24 cellular contexts compared by ENCODE assay signal in genomic region chrX:31547416-31547815, GRCh38.
"Had no signal": no experiment of that assay in that cellular context is flagged by ENCODE, and none has a peak within 500 bp of the region (broad histone marks: within the 10 kb centered on the region; RNA-seq: fewer than 3 reads in every experiment).

No MANE protein-coding gene starts in this region.

- ATAC-seq: activated CD4-positive, CD25-positive, alpha-beta regulatory T cell treated with anti-CD3 and anti-CD28 coated beads, Interleukin-2, amount 50 U/mL, for 24 hours; effector memory CD8-positive, alpha-beta T cell; esophagus mucosa; left lung; naive thymus-derived CD4-positive, alpha-beta T cell; T-cell had no signal

- H3K4me3 Mint-ChIP-seq: activated CD4-positive, alpha-beta memory T cell treated with anti-CD3 and anti-CD28 coated beads, Interleukin-2, amount 10 ng/mL, durations not matched to agents 7 days and 5 days; activated CD4-positive, alpha-beta T cell treated with anti-CD3 and anti-CD28 coated beads, Interleukin-2, amount 10 ng/mL, durations not matched to agents 24 days and 14 days; activated naive CD4-positive, alpha-beta T cell treated with anti-CD3 and anti-CD28 coated beads, Interleukin-2, amount 50 U/mL, for 24 hours; effector memory CD8-positive, alpha-beta T cell; immature natural killer cell; naive thymus-derived CD4-positive, alpha-beta T cell; neural crest cell; T-cell; T-helper 2 cell treated with Interferon-gamma antibody and Interleukin-4, amounts not matched to agents 5 μg/mL and 100 μg/mL, for 36 hours had no signal

- H3K36me3 Mint-ChIP-seq: activated naive CD4-positive, alpha-beta T cell treated with anti-CD3 and anti-CD28 coated beads, Interleukin-2, amount 50 U/mL, for 24 hours; immature natural killer cell; naive thymus-derived CD4-positive, alpha-beta T cell; T-cell had no signal

- H3K9me3 ChIP-seq: colonic mucosa, left lung, thyroid gland had no signal

- H3K27me3 Mint-ChIP-seq: activated CD4-positive, alpha-beta memory T cell treated with anti-CD3 and anti-CD28 coated beads, Interleukin-2, amount 10 ng/mL, durations not matched to agents 7 days and 5 days; activated CD4-positive, alpha-beta T cell treated with anti-CD3 and anti-CD28 coated beads, Interleukin-2, amount 10 ng/mL, durations not matched to agents 24 days and 14 days; activated naive CD4-positive, alpha-beta T cell treated with anti-CD3 and anti-CD28 coated beads, Interleukin-2, amount 50 U/mL, for 24 hours; effector memory CD8-positive, alpha-beta T cell; naive thymus-derived CD4-positive, alpha-beta T cell; T-cell had no signal

- H3K36me3 ChIP-seq: colonic mucosa, left lung, thyroid gland had no signal

- H3K4me1 Mint-ChIP-seq: activated CD4-positive, alpha-beta memory T cell treated with anti-CD3 and anti-CD28 coated beads, Interleukin-2, amount 10 ng/mL, durations not matched to agents 7 days and 5 days; activated CD4-positive, alpha-beta T cell treated with anti-CD3 and anti-CD28 coated beads, Interleukin-2, amount 10 ng/mL, durations not matched to agents 24 days and 14 days; activated naive CD4-positive, alpha-beta T cell treated with anti-CD3 and anti-CD28 coated beads, Interleukin-2, amount 50 U/mL, for 24 hours; immature natural killer cell; naive thymus-derived CD4-positive, alpha-beta T cell; T-cell had no signal

- H3K27me3 ChIP-seq: left lung, thyroid gland had no signal

- H3K4me3 ChIP-seq: colonic mucosa, dorsolateral prefrontal cortex, left lung, lung, thyroid gland had no signal

- H3K27ac ChIP-seq: colonic mucosa, left lung, thyroid gland, VCaP had no signal

- H3K9me3 Mint-ChIP-seq: activated CD4-positive, alpha-beta memory T cell treated with anti-CD3 and anti-CD28 coated beads, Interleukin-2, amount 10 ng/mL, durations not matched to agents 7 days and 5 days; activated CD4-positive, alpha-beta T cell treated with anti-CD3 and anti-CD28 coated beads, Interleukin-2, amount 10 ng/mL, durations not matched to agents 24 days and 14 days; activated naive CD4-positive, alpha-beta T cell treated with anti-CD3 and anti-CD28 coated beads, Interleukin-2, amount 50 U/mL, for 24 hours; T-helper 2 cell treated with Interferon-gamma antibody and Interleukin-4, amounts not matched to agents 5 μg/mL and 100 μg/mL, for 36 hours had no signal

- DNase-seq: activated CD4-positive, alpha-beta memory T cell treated with anti-CD3 and anti-CD28 coated beads, Interleukin-2, amount 10 ng/mL, durations not matched to agents 7 days and 5 days; activated CD4-positive, alpha-beta T cell treated with anti-CD3 and anti-CD28 coated beads, Interleukin-2, amount 10 ng/mL, durations not matched to agents 24 days and 14 days; activated effector memory CD4-positive, alpha-beta T cell treated with anti-CD3 and anti-CD28 coated beads, Interleukin-2, amount 50 U/mL, for 16 hours; activated T-cell treated with anti-CD3 and anti-CD28 coated beads for 4 hours; aorta; colonic mucosa; dorsolateral prefrontal cortex; effector memory CD8-positive, alpha-beta T cell; foreskin melanocyte; immature natural killer cell; left lung; naive thymus-derived CD4-positive, alpha-beta T cell; occipital lobe; stimulated activated CD4-positive, alpha-beta T cell treated with anti-CD3 and anti-CD28 coated beads, Interleukin-4, amount 100 ng/mL, for 24 hours; stimulated activated naive CD4-positive, alpha-beta T cell treated with Interleukin-2 at 50 U/mL for 16 hours; T-cell; thyroid gland had no signal

- H3K4me1 ChIP-seq: colonic mucosa, left lung, thyroid gland had no signal

- H3K27ac Mint-ChIP-seq: activated CD4-positive, alpha-beta memory T cell treated with anti-CD3 and anti-CD28 coated beads, Interleukin-2, amount 10 ng/mL, durations not matched to agents 7 days and 5 days; activated CD4-positive, alpha-beta T cell treated with anti-CD3 and anti-CD28 coated beads, Interleukin-2, amount 10 ng/mL, durations not matched to agents 24 days and 14 days; activated naive CD4-positive, alpha-beta T cell treated with anti-CD3 and anti-CD28 coated beads, Interleukin-2, amount 50 U/mL, for 24 hours; effector memory CD8-positive, alpha-beta T cell; immature natural killer cell; naive thymus-derived CD4-positive, alpha-beta T cell; T-cell; T-helper 2 cell treated with Interferon-gamma antibody and Interleukin-4, amounts not matched to agents 5 μg/mL and 100 μg/mL, for 36 hours had no signal
